1 cellular context compared by ENCODE assay signal in the genomic region with DNA sequence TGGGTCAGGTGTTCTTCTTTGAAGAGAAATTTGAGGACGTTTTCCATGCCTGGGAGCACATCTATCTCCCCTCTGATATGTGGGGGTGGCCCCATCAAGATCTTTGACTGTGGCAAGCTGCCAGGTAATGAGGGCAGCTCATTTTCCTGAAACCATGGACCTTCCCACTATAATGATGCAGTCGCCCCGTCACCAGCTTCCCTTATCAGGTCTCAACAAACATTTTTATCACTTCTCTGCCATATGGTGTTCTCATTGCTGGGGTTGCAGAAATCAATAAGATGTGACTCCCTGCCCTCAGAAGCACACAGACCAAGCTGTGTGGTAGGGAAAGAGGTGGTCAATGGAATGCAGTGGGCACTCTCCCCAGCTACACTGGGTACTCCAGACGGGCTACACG.
TF ChIP-seq lines count a peak whose summit lies in the region.

No MANE protein-coding gene starts in this region.

TF ChIP-seq in HEK293, 187 proteins besides CTCF, POLR2A, EP300 and RAD21 (continued from another document):
- TF ChIP-seq IKZF3 (tag by site-specific recombination; IDR thresholded peaks at IDR 0.05) (no peak), SETDB1 (IDR thresholded peaks at IDR 0.05; ENCODE audit: insufficient read length, low read length) (no peak), ZNF354C (tag by site-specific recombination; IDR thresholded peaks at IDR 0.05; ENCODE audit: borderline replicate concordance, low read depth) (no peak), ZNF791 (tag by site-specific recombination; IDR thresholded peaks at IDR 0.05) (no peak), ZBTB20 (tag by site-specific recombination; IDR thresholded peaks at IDR 0.05) (no peak), BCL11B (tag by site-specific recombination; IDR thresholded peaks at IDR 0.05; ENCODE audit: low read depth) (no peak), ZFHX2 (tag by site-specific recombination; conservative IDR thresholded peaks at IDR 0.05) (peak; percentile 56)
